Comparison of ENCODE assay signal across 2 cellular contexts in the genomic region with DNA sequence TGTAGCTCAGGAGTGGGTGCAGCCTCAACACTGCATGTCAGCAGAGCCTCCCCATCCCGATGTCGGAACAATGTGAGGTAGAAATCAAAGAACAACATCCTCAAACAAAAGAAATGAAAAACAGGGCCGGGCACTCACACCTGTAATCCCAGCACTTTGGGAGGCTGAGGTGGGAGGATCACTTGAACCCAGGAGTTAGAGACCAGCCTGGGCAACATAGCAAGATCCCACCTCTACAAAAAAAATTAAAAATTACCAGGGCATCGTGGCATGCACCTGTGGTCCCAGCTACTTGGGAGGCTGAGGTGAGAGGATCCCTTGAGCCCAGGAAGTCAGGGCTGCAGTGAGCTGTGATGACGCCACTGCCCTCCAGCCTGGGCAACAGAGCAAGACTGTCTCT.
TF ChIP-seq lines count a peak whose summit lies in the region.
"Not testable (repeated sequence)": the region's sequence is repeated elsewhere in the genome, so short reads cannot be mapped to it uniquely, and the experiment has no call there.

No MANE protein-coding gene starts in this region.

TF ChIP-seq in HEK293, 187 proteins besides CTCF, POLR2A, EP300 and RAD21:
- TF ChIP-seq ZNF121 (tag by site-specific recombination; IDR thresholded peaks at IDR 0.05) = peak; percentile 76; the same call in 1 of the 2 replicates

TF ChIP-seq in K562, 482 proteins besides CTCF, POLR2A, EP300 and RAD21:
- TF ChIP-seq ZNF121 (CRISPR knock-in tag; conservative IDR thresholded peaks at IDR 0.05) = peak; percentile 92
- TF ChIP-seq, protein P1, sequence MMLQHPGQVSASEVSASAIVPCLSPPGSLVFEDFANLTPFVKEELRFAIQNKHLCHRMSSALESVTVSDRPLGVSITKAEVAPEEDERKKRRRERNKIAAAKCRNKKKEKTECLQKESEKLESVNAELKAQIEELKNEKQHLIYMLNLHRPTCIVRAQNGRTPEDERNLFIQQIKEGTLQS (IDR thresholded peaks at IDR 0.05) = peak; percentile 35; the same call in 1 of the 2 replicates
- TF ChIP-seq, protein P1 (CRISPR knock-in tag; conservative IDR thresholded peaks at IDR 0.05) = not testable (repeated sequence)
TF ChIP-seq in K562: peak in this region for 2; not testable (repeated sequence) for 480.
